11 cellular contexts compared by ENCODE assay signal in genomic region chr3:157067114-157067513, GRCh38.
DNase-seq lines count a peak whose midpoint lies in the region; ATAC-seq and TF ChIP-seq lines count a peak whose summit lies in the region.
"Had no signal": no experiment of that assay in that cellular context is flagged by ENCODE, and none has a peak within 500 bp of the region (broad histone marks: within the 10 kb centered on the region; RNA-seq: fewer than 3 reads in every experiment).

No MANE protein-coding gene starts in this region.

- in situ Hi-C loops in ACHN (cut with HindIII; ENCODE audit: low pct_ligation_motif_present, low pct_unique_long_range_greater_than_20kb, low sequenced_read_pairs): no loop called here

- H3K27ac Mint-ChIP-seq in immature natural killer cell: peak overlapping the region in 5 of 6 donors; percentile 31 to 79 (median 67)

- no peak for TF ChIP-seq POLR2A in Peyer's patch (IDR thresholded peaks at IDR 0.05)

- no peaks in the 10 kb centered on the region for H3K9me3 Mint-ChIP-seq in immature natural killer cell
- H3K9me3 Mint-ChIP-seq: activated naive CD4-positive, alpha-beta T cell treated with anti-CD3 and anti-CD28 coated beads, Interleukin-2, amount 50 U/mL, for 72 hours had no signal

- TF ChIP-seq CTCF in GM12865 (IDR thresholded peaks at IDR 0.05; ENCODE audit: insufficient read depth, low read depth, low read length, missing control alignments) (no peak), Peyer's patch (IDR thresholded peaks at IDR 0.05) (no peak)

- H3K4me3 ChIP-seq in GM12865 (ENCODE audit: low read depth, low read length) (no peak overlapping the region), Peyer's patch (no peak overlapping the region)
- H3K4me3 ChIP-seq: gastrocnemius medialis had no signal

- peak overlapping the region in 1 of 4 donors; percentile 25 for H3K27ac ChIP-seq in Peyer's patch
- H3K27ac ChIP-seq: gastrocnemius medialis, neutrophil had no signal

- H3K36me3 Mint-ChIP-seq in immature natural killer cell: no peaks in the 10 kb centered on the region
- H3K36me3 Mint-ChIP-seq: activated naive CD4-positive, alpha-beta T cell treated with anti-CD3 and anti-CD28 coated beads, Interleukin-2, amount 50 U/mL, for 72 hours had no signal

- no peaks in the 10 kb centered on the region for H3K36me3 ChIP-seq in Peyer's patch
- H3K36me3 ChIP-seq: gastrocnemius medialis, neutrophil had no signal

- peaks cover 0 to 2% (median under 1%) of the 10 kb centered on the region in 3 donors for H3K27me3 Mint-ChIP-seq in immature natural killer cell (ENCODE audit: low read depth in 3 of 3)

- no peaks in the 10 kb centered on the region for H3K9me3 ChIP-seq in Peyer's patch
- H3K9me3 ChIP-seq: gastrocnemius medialis, neutrophil had no signal

- H3K27me3 ChIP-seq in Peyer's patch: no peaks in the 10 kb centered on the region
- H3K27me3 ChIP-seq: gastrocnemius medialis had no signal

- H3K4me1 Mint-ChIP-seq in immature natural killer cell: peaks cover 17 to 32% of the 10 kb centered on the region in 2 donors

- H3K4me1 ChIP-seq in Peyer's patch: peaks cover 0 to 10% (median 0%) of the 10 kb centered on the region in 4 donors
- H3K4me1 ChIP-seq: gastrocnemius medialis had no signal

- peak overlapping the region; percentile 3 to 48 (median 36) for H3K4me3 Mint-ChIP-seq in immature natural killer cell

- peak; percentile 49 for ATAC-seq in GM19468 (IDR thresholded peaks at IDR 0.05; ENCODE audit: extremely low read depth, unreplicated experiment)
- ATAC-seq: gastrocnemius medialis had no signal

- DNase-seq in GM12865 (ENCODE audit: low read depth): peak; percentile 62
- peak in 2 of 3 donors; percentile 49 to 55 for DNase-seq in Peyer's patch
- DNase-seq in immature natural killer cell: peak; percentile 25 to 35 (median 27)
- no peak for DNase-seq in OCI-M2 (lab: John Stamatoyannopoulos, UW; ENCODE audit: unreplicated experiment)
- DNase-seq in NCI-H2196 treated with DMSO at 0.1 percent for 48 hours (lab: John Stamatoyannopoulos, UW; ENCODE audit: unreplicated experiment): no peak
- no peak for DNase-seq in ACHN
- no peak for DNase-seq in NCI-H187 (lab: John Stamatoyannopoulos, UW)
- DNase-seq: gastrocnemius medialis had no signal

Comparison
In these comparisons a context has a peak if more than half of its experiments do, and no peak if none do; other contexts are left out.
1. DNase-seq: peak in GM12865 (single experiment), Peyer's patch (2 of 3) and immature natural killer cell (3 of 3); none in OCI-M2 (single experiment), NCI-H2196 treated with DMSO at 0.1 percent for 48 hours (single experiment), ACHN (single experiment) and NCI-H187 (0 of 2).